ENCODE assay signal across 8 cellular contexts in the genomic region with DNA sequence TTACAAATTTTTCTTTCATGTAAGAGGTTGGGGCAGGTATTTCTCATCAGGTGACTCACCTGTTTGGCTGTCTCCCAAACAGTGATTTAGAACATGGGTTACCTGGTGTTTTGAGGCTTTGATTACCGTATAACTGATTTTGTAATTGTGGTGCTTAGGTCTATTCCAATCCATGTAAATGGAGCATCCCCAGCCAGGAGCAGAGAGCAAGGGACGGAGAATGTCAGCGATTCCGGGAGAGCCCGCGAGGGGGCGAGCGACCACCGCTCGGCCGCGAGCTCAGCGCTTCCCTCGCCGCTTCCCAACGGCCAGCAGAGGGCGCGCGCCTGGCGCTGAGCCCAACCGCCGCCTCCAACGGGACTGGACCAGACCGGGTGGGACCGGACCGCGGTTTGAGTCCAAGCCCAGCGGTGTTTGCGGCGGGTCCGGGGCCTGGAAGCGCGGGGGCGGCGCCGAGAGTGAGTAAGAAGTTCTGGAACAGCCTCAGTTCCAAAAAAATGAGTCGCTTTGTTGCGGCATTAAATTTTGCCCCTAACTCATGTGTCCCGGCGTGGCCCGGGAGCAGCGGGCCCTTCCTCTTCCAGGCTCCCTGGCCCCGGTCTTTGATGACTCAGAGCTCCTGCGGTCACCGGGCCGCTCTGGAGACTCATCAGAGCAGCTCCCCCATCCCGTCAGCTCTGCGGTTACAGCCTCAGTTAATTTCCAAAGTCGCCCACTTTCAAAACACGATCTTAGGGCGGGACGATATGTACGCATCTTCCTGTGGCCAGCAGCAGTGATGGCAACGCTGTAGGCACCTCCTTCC. TPM values are rescaled to one million over a fixed set of nuclear protein-coding genes. Genes with fewer than 3 reads are reported as not detected.
A peak's percentile ranks its signal among the peaks of the same experiment; 100 is the strongest.
DNase-seq lines count a peak whose midpoint lies in the region; ATAC-seq, FAIRE-seq and TF ChIP-seq lines count a peak whose summit lies in the region.
"Not testable (repeated sequence)": the region's sequence is repeated elsewhere in the genome, so short reads cannot be mapped to it uniquely, and the experiment has no call there.

No MANE protein-coding gene starts in this region.

- intact Hi-C loops in IMR-90 (cut with micrococcal nuclease), result loop anchor here (5.0 kb wide), 1 partner anchor 191 kb away; no protein-coding TSS in a partner anchor
- intact Hi-C loops in right cardiac atrium (cut with DNase I), result loop anchor here in 1 of 4 donors (5.0 kb wide), 1 partner anchor 191 kb away; no protein-coding TSS in a partner anchor
- intact Hi-C loops in prostate gland (cut with DNase I), result not testable (repeated sequence)

- H3K56ac ChIP-seq in IMR-90 (ENCODE audit: extremely low read depth, insufficient read depth, low read length), result not testable (repeated sequence)

- not testable (repeated sequence) for H3K4me1 ChIP-seq in IMR-90 (ENCODE audit: control insufficient read depth, insufficient read depth, low read length); right cardiac atrium (ENCODE audit: control insufficient read depth, insufficient read depth, low read length); prostate gland (replicated peaks)

- not testable (repeated sequence) for H3K27ac ChIP-seq in IMR-90 (ENCODE audit: insufficient read depth, low read length); right cardiac atrium (ENCODE audit: low read length); prostate gland

- not testable (repeated sequence) for H4K5ac ChIP-seq in IMR-90 (ENCODE audit: low read depth, low read length)

- H2BK120ac ChIP-seq in IMR-90 (ENCODE audit: low read depth, low read length), result not testable (repeated sequence)

- not testable (repeated sequence) for TF ChIP-seq POLR2A in IMR-90 (IDR thresholded peaks at IDR 0.05; ENCODE audit: low read depth, low read length); prostate gland (IDR thresholded peaks at IDR 0.05)

- no CpG with 5 or more reads among the region's 54 CpGs for WGBS in IMR-90 (ENCODE audit: extremely low coverage in 2 of 2, insufficient read length in 1 of 2), 2 experiments
- WGBS in right cardiac atrium, result under 1% methylated on average over 8 of the region's 54 CpGs
- WGBS in prostate gland, result 0% methylated on average over 1 of the region's 54 CpGs

- TF ChIP-seq CTCF in IMR-90 (conservative IDR thresholded peaks at IDR 0.05; ENCODE audit: low read depth, low read length), result not testable (repeated sequence)
- peak in 3 of 4 experiments; percentile 10 to 62 (median 47) for TF ChIP-seq CTCF in prostate gland (IDR thresholded peaks at IDR 0.05)

- H3K4me2 ChIP-seq in IMR-90 (ENCODE audit: low read depth, low read length), result not testable (repeated sequence)

- H3K4ac ChIP-seq in IMR-90 (ENCODE audit: low read depth, low read length), result not testable (repeated sequence)

- H3K23ac ChIP-seq in IMR-90 (ENCODE audit: low read depth, low read length), result not testable (repeated sequence)

- not testable (repeated sequence) for H3K27me3 ChIP-seq in IMR-90 (ENCODE audit: control insufficient read depth, insufficient read depth, low read length); right cardiac atrium (ENCODE audit: control insufficient read depth, insufficient read depth); prostate gland (replicated peaks; ENCODE audit: insufficient read depth)

- not testable (repeated sequence) for H3K18ac ChIP-seq in IMR-90 (ENCODE audit: low read depth, low read length)

- not testable (repeated sequence) for H4K91ac ChIP-seq in IMR-90 (ENCODE audit: insufficient read depth, low read depth, low read length)

- H3K9me1 ChIP-seq in IMR-90 (ENCODE audit: insufficient read depth, low read length), result not testable (repeated sequence)

- not testable (repeated sequence) for H2BK20ac ChIP-seq in IMR-90 (ENCODE audit: low read depth, low read length)

- dilution Hi-C loops in IMR-90 (cut with HindIII; ENCODE audit: low sequenced_read_pairs, unreplicated experiment), result not testable (repeated sequence)

- not testable (repeated sequence) for H2AK5ac ChIP-seq in IMR-90 (ENCODE audit: low read depth, low read length)

- H3K36me3 ChIP-seq in IMR-90 (ENCODE audit: control insufficient read depth, insufficient read depth, low read length); prostate gland: not testable (repeated sequence)

- H2BK5ac ChIP-seq in IMR-90 (ENCODE audit: low read depth, low read length, poor library complexity, severe bottlenecking), result not testable (repeated sequence)

- ATAC-seq in HG02798 (IDR thresholded peaks at IDR 0.05; ENCODE audit: poor library complexity, unreplicated experiment) (peak; percentile 70), IMR-90 (ENCODE audit: low read depth) (peak; percentile 82), right cardiac atrium (peak; percentile 82 to 84)

- not testable (repeated sequence) for H2AK9ac ChIP-seq in IMR-90 (replicated peaks; ENCODE audit: low read depth, low read length, poor library complexity)

- H3K9me3 ChIP-seq in IMR-90 (ENCODE audit: control insufficient read depth, insufficient read depth, low read length); right cardiac atrium (ENCODE audit: control insufficient read depth, low read length); prostate gland: not testable (repeated sequence)

- not testable (repeated sequence) for H3K9ac ChIP-seq in IMR-90 (ENCODE audit: low read depth, low read length)

- POLR2A ChIA-PET in IMR-90 (lab: Charles Lee; ENCODE audit: unreplicated experiment), result not testable (repeated sequence)

- CTCF ChIA-PET in IMR-90 (lab: Yijun Ruan, JAX), result interaction anchor here (1.7 kb wide), 1 partner anchor 187 kb away, joined by 4 read pairs; no protein-coding TSS in a partner anchor

- FAIRE-seq in GM19239 (lab: Jason Lieb, UNC), result peak; percentile 76

- not testable (repeated sequence) for H2BK15ac ChIP-seq in IMR-90 (ENCODE audit: low read depth, low read length)

- not testable (repeated sequence) for H2AFZ ChIP-seq in IMR-90 (replicated peaks; ENCODE audit: low read length, poor library complexity)

- DNase-seq in CD1c-positive myeloid dendritic cell (ENCODE audit: extremely low spot score), result peak; percentile 20
- DNase-seq in GM19239 (ENCODE audit: insufficient read length, low spot score); IMR-90; right cardiac atrium; prostate gland (ENCODE audit: low spot score): not testable (repeated sequence)
- peak; percentile 49 for DNase-seq in SW480 (ENCODE audit: low spot score)
- DNase-seq in central memory CD4-positive, alpha-beta T cell, result peak; percentile 1

- H4K20me1 ChIP-seq in IMR-90 (ENCODE audit: insufficient read depth, low read length), result not testable (repeated sequence)

- H3K79me1 ChIP-seq in IMR-90 (ENCODE audit: low read depth in 1 of 2, low read length in 2 of 2), result not testable (repeated sequence)

- not testable (repeated sequence) for H3K4me3 ChIP-seq in IMR-90 (ENCODE audit: insufficient read depth, low read depth, low read length); right cardiac atrium (ENCODE audit: low read length); prostate gland

- not testable (repeated sequence) for H4K8ac ChIP-seq in IMR-90 (ENCODE audit: low read depth in 2 of 2, low read length in 2 of 2)

- TF ChIP-seq RAD21 in IMR-90 (IDR thresholded peaks at IDR 0.05; ENCODE audit: low read length), result not testable (repeated sequence)

- not testable (repeated sequence) for BruUV-seq in IMR-90 (replicated peaks; lab: Mats Ljungman, UMichigan)

- in situ Hi-C loops in IMR-90 (cut with MboI; ENCODE audit: low sequenced_read_pairs), result not testable (repeated sequence)

- H3K14ac ChIP-seq in IMR-90 (replicated peaks; ENCODE audit: low read depth, low read length), result not testable (repeated sequence)

RNA-seq across cellular contexts. Expression of gene SLC31A2, which starts 37.9 kb away (rescaled TPM):
- total RNA-seq in IMR-90 (2012; rRNA removed) (5.8 and 7.2 TPM in 2 replicates), right cardiac atrium (10 to 100 TPM in 3 of 4 donors, 1 to 10 TPM in 1; 8.8 to 10.9 (median 10.1) TPM), prostate gland (10 to 100 TPM in 1 of 2 donors, 1 to 10 TPM in 1; 8.8 to 34.3 TPM)
- polyA plus RNA-seq in IMR-90 (2012; rRNA removed) (5.1 and 6.3 TPM in 2 replicates), right cardiac atrium (11.4 TPM)
- 3.9 and 4.7 TPM in 2 replicates for polyA plus RNA-seq in IMR-90 (2012; cell fraction: cytosol; rRNA removed)
- 2.0 and 2.7 TPM in 2 replicates for polyA plus RNA-seq in IMR-90 (2012; cell fraction: nucleus; rRNA removed; ENCODE audit: low replicate concordance)

RNA-seq across cellular contexts. Expression of gene ZFP37, which starts 56.4 kb away (rescaled TPM):
- total RNA-seq in IMR-90 (2012; rRNA removed) (3.6 and 4.4 TPM in 2 replicates), right cardiac atrium (1 to 10 TPM; 2.3 to 2.6 (median 2.4) TPM), prostate gland (1 to 10 TPM; 2.9 to 3.2 TPM)
- polyA plus RNA-seq in IMR-90 (2012; rRNA removed) (0.75 and 0.84 TPM in 2 replicates), right cardiac atrium (0.93 TPM)
- polyA plus RNA-seq in IMR-90 (2012; cell fraction: cytosol; rRNA removed), result 0.15 and 0.23 TPM in 2 replicates
- polyA plus RNA-seq in IMR-90 (2012; cell fraction: nucleus; rRNA removed; ENCODE audit: low replicate concordance), result 0.16 and 0.72 TPM in 2 replicates
